In the genomic region with DNA sequence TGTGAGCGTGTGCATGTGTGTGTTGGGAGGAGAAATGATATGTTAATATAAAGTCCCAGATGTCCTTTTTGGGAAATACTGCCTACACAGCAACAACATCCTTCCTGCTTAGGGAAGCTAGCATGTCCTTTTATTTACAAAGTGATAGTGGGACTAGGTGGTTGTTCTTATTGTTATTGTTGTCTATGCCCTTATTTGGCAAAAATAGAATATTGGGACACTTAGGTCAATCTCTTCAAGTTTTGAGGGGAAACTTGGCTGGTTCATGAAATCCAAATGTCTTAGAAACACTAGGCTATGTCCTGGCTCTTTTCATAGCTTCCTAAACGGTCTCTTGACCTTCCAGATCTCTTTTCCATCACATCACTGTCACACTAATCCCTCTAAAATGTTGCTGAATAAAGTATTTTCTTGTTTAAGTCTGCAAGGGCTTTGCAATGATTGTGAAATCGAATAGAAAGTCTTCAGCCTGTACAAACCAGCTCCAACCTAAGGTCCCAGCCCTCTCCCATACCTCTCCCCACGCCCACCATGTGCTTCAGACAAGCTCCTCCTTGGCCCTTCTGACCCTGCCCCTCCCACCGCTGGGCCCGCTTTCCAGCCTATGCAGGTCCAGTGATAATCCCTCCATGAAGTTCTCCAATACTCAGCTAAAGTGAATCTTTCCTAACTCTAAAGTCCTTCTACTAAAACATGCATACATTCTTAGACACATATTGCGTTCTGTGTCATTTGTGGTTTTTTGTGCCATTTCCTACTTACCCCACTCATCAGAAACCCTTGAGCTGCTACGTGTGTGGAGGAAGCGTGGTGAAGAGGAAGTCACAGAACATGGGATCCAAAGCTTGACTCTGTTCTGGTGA, we compare ENCODE assay signal across 12 cellular contexts.
DNase-seq lines count a peak whose midpoint lies in the region; ATAC-seq and TF ChIP-seq lines count a peak whose summit lies in the region.
"Had no signal": no experiment of that assay in that cellular context is flagged by ENCODE, and none has a peak within 500 bp of the region (broad histone marks: within the 10 kb centered on the region; RNA-seq: fewer than 3 reads in every experiment).

No MANE protein-coding gene starts in this region.

- H3K27me3 Mint-ChIP-seq in activated T-cell treated with anti-CD3 and anti-CD28 coated beads, Interleukin-2, amount 50 U/mL, for 4 hours (ENCODE audit: low read depth), result peaks cover 2% of the 10 kb centered on the region
- H3K27me3 Mint-ChIP-seq in stimulated activated naive B cell treated with anti-CD40 and anti-IgM and Interleukin-4, amounts not matched to agents 10 μg/mL and 1 μg/mL and 100 μg/mL, for 72 hours, result peaks cover 0 to 5% of the 10 kb centered on the region in 2 donors

- H3K27ac Mint-ChIP-seq in stimulated activated naive B cell treated with anti-CD40 and anti-IgM and Interleukin-4, amounts not matched to agents 10 μg/mL and 1 μg/mL and 100 μg/mL, for 72 hours, result no peak overlapping the region

- DNase-seq in activated T-cell treated with anti-CD3 and anti-CD28 coated beads, Interleukin-2, amount 50 U/mL, for 4 hours, result no peak
- DNase-seq in activated T-cell treated with anti-CD3 and anti-CD28 coated beads, Interleukin-2, amount 50 U/mL, for 48 hours, result no peak
- DNase-seq in NOMO-1 treated with dmso at 0.1 percent for 144 hours (lab: John Stamatoyannopoulos, UW; ENCODE audit: unreplicated experiment) (peak; percentile 84), epithelial cell of esophagus (ENCODE audit: low read depth) (peak; percentile 58), anterior cingulate cortex (lab: John Stamatoyannopoulos, UW) (no peak)
- no peak for DNase-seq in stimulated activated naive B cell treated with anti-CD40 and anti-IgM and Interleukin-4, amounts not matched to agents 10 μg/mL and 1 μg/mL and 100 μg/mL, for 72 hours
- DNase-seq: activated CD4-positive, alpha-beta T cell treated with anti-CD3 and anti-CD28 coated beads, Interleukin-2, amount 50 U/mL, for 48 hours; NCI-H1417 treated with DMSO at 0.1 percent for 48 hours; NCI-H69; SW 1271 had no signal

- H3K4me3 ChIP-seq in epithelial cell of esophagus (ENCODE audit: low read length), result no peak overlapping the region

- no peaks in the 10 kb centered on the region for H3K36me3 Mint-ChIP-seq in activated T-cell treated with anti-CD3 and anti-CD28 coated beads, Interleukin-2, amount 50 U/mL, for 4 hours (ENCODE audit: insufficient read depth)
- H3K36me3 Mint-ChIP-seq in stimulated activated naive B cell treated with anti-CD40 and anti-IgM and Interleukin-4, amounts not matched to agents 10 μg/mL and 1 μg/mL and 100 μg/mL, for 72 hours, result no peaks in the 10 kb centered on the region

- peak; percentile 44 to 55 for ATAC-seq in activated T-cell treated with anti-CD3 and anti-CD28 coated beads, Interleukin-2, amount 50 U/mL, for 4 hours
- ATAC-seq in stimulated activated naive B cell treated with anti-CD40 and anti-IgM and Interleukin-4, amounts not matched to agents 10 μg/mL and 1 μg/mL and 100 μg/mL, for 72 hours (replicated peaks), result peak; percentile 82 to 83
- no peak for ATAC-seq in GM19463 (IDR thresholded peaks at IDR 0.05; ENCODE audit: unreplicated experiment)
- no peak for ATAC-seq in GM18867 (IDR thresholded peaks at IDR 0.05; ENCODE audit: unreplicated experiment)

- no peak overlapping the region for H3K4me3 Mint-ChIP-seq in activated T-cell treated with anti-CD3 and anti-CD28 coated beads, Interleukin-2, amount 50 U/mL, for 4 hours
- H3K4me3 Mint-ChIP-seq in stimulated activated naive B cell treated with anti-CD40 and anti-IgM and Interleukin-4, amounts not matched to agents 10 μg/mL and 1 μg/mL and 100 μg/mL, for 72 hours, result no peak overlapping the region

- TF ChIP-seq CTCF in epithelial cell of esophagus (IDR thresholded peaks at IDR 0.05; ENCODE audit: insufficient read depth, low read depth, low read length, missing control alignments), result no peak

- peaks cover 8% of the 10 kb centered on the region for H3K4me1 Mint-ChIP-seq in activated T-cell treated with anti-CD3 and anti-CD28 coated beads, Interleukin-2, amount 50 U/mL, for 4 hours (ENCODE audit: low read depth)
- H3K4me1 Mint-ChIP-seq in stimulated activated naive B cell treated with anti-CD40 and anti-IgM and Interleukin-4, amounts not matched to agents 10 μg/mL and 1 μg/mL and 100 μg/mL, for 72 hours, result peaks cover 20 to 24% of the 10 kb centered on the region in 2 donors

- no peaks in the 10 kb centered on the region for H3K9me3 Mint-ChIP-seq in activated T-cell treated with anti-CD3 and anti-CD28 coated beads, Interleukin-2, amount 50 U/mL, for 4 hours
- H3K9me3 Mint-ChIP-seq in stimulated activated naive B cell treated with anti-CD40 and anti-IgM and Interleukin-4, amounts not matched to agents 10 μg/mL and 1 μg/mL and 100 μg/mL, for 72 hours, result no peaks in the 10 kb centered on the region

Comparison
In these comparisons a context has a peak if more than half of its experiments do, and no peak if none do; other contexts are left out.
1. ATAC-seq: peak in activated T-cell treated with anti-CD3 and anti-CD28 coated beads, Interleukin-2, amount 50 U/mL, for 4 hours (2 of 2) and stimulated activated naive B cell treated with anti-CD40 and anti-IgM and Interleukin-4, amounts not matched to agents 10 μg/mL and 1 μg/mL and 100 μg/mL, for 72 hours (2 of 2); none in GM19463 (single experiment) and GM18867 (single experiment).
2. DNase-seq: peak in NOMO-1 treated with dmso at 0.1 percent for 144 hours (single experiment) and epithelial cell of esophagus (single experiment); none in activated T-cell treated with anti-CD3 and anti-CD28 coated beads, Interleukin-2, amount 50 U/mL, for 4 hours (single experiment), activated T-cell treated with anti-CD3 and anti-CD28 coated beads, Interleukin-2, amount 50 U/mL, for 48 hours (0 of 2), stimulated activated naive B cell treated with anti-CD40 and anti-IgM and Interleukin-4, amounts not matched to agents 10 μg/mL and 1 μg/mL and 100 μg/mL, for 72 hours (single experiment) and anterior cingulate cortex (0 of 58).